Comparison of ENCODE assay signal across 8 cellular contexts in genomic region chr21:39313457-39314154, GRCh38. TPM values are rescaled to one million over a fixed set of nuclear protein-coding genes. Genes with fewer than 3 reads are reported as not detected.
A peak's percentile ranks its signal among the peaks of the same experiment; 100 is the strongest.
DNase-seq lines count a peak whose midpoint lies in the region; ATAC-seq and TF ChIP-seq lines count a peak whose summit lies in the region.

TSS of gene BRWD1 (minus strand) at chr21:39313632. CDS start at chr21:39313491, 141 bp downstream.

- TF ChIP-seq POLR2A in GM18951 (IDR thresholded peaks at IDR 0.05; ENCODE audit: extremely low read depth, insufficient read depth, insufficient read length) (peak; percentile 84), lower leg skin (IDR thresholded peaks at IDR 0.05) (no peak)

- in situ Hi-C loops in GM18951 (cut with MboI; ENCODE audit: low sequenced_read_pairs, unreplicated experiment): no loop called here

- H3K4me3 ChIP-seq in lower leg skin (ENCODE audit: low read depth, poor library complexity, severe bottlenecking): peak within 1 kb of the TSS; percentile 87

- peak; percentile 89 for DNase-seq in AG20443 (ENCODE audit: low spot score)
- peak; percentile 80 for DNase-seq in NCI-H526 treated with DMSO at 0.1 percent for 48 hours (lab: John Stamatoyannopoulos, UW)
- DNase-seq in activated CD4-positive, alpha-beta T cell treated with anti-CD3 and anti-CD28 coated beads, Interleukin-2, amount 50 U/mL, for 4 hours: peak; percentile 69
- peak; percentile 68 to 89 for DNase-seq in dermis microvascular lymphatic vessel endothelial cell (ENCODE audit: low read depth in 2 of 2)
- peak; percentile 66 to 96 for DNase-seq in lower leg skin (ENCODE audit: low spot score in 2 of 2)
- peak; percentile 71 to 77 for DNase-seq in stimulated activated CD4-positive, alpha-beta T cell treated with anti-CD3 and anti-CD28 coated beads, Interleukin-4, amount 100 ng/mL, for 4 hours

- WGBS in lower leg skin, 2 donors: 0 to 1% methylated on average over 22 to 82 of the region's 101 CpGs

- peak; percentile 49 for ATAC-seq in HG03280 (IDR thresholded peaks at IDR 0.05; ENCODE audit: unreplicated experiment)

- peak in 1 of 3 donors; percentile 68 for TF ChIP-seq CTCF in lower leg skin (IDR thresholded peaks at IDR 0.05)

- intact Hi-C loops in lower leg skin (cut with DNase I; ENCODE audit: low total_unique reads): loop anchor here (5.0 kb wide), 1 partner anchor 74 kb away; no protein-coding TSS in a partner anchor

RNA-seq across cellular contexts. Expression of gene BRWD1, which starts in this region (rescaled TPM):
- total RNA-seq in dermis microvascular lymphatic vessel endothelial cell (34.3 and 50.7 TPM in 2 replicates), lower leg skin (10 to 100 TPM; 42.2 to 57.2 (median 52.6) TPM)

Comparison
In these comparisons a context has a peak if more than half of its experiments do, and no peak if none do; other contexts are left out.
1. Peak in every context shown above with its lines: DNase-seq, ATAC-seq and H3K4me3 ChIP-seq.